Comparison of ENCODE assay signal across 6 cellular contexts in the genomic region with DNA sequence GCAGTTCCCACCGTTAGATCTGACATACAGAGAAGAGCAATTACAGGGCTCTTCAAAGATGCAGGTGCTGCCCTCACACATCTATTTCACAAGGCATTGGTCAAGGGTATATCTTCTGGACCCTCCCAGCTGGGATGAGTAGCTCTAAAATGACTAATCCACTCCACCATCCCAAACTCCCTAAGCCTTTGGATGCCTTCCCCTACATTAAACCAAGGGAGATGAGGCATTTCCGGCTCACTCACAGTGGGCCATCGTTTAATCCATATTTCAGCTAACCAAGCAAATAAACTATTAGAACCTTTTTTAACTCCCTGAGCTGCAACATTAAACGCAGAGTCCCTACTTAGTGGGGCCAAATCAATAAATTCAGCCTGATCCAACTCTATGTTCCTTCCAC. TPM values are rescaled to one million over a fixed set of nuclear protein-coding genes. Genes with fewer than 3 reads are reported as not detected.
"Had no signal": no experiment of that assay in that cellular context is flagged by ENCODE, and none has a peak within 500 bp of the region (broad histone marks: within the 10 kb centered on the region; RNA-seq: fewer than 3 reads in every experiment).

No MANE protein-coding gene starts in this region.

RNA-seq across cellular contexts. Expression of a gene that starts 45.9 kb away (rescaled TPM):
- total RNA-seq: natural killer cell treated with Interleukin-12 subunit alpha and Interleukin-12 subunit beta and Interleukin-15 and Interleukin-18, amount 100 ng/mL, for 72 hours; omental fat pad; pancreas; posterior vena cava; right atrium auricular region; upper lobe of right lung had no signal
